In genomic region chrX:5648941-5649568, GRCh38 we compare ENCODE assay signal across 27 cellular contexts.
DNase-seq lines count a peak whose midpoint lies in the region; ATAC-seq and TF ChIP-seq lines count a peak whose summit lies in the region.
"Had no signal": no experiment of that assay in that cellular context is flagged by ENCODE, and none has a peak within 500 bp of the region (broad histone marks: within the 10 kb centered on the region; RNA-seq: fewer than 3 reads in every experiment).

No MANE protein-coding gene starts in this region.

- DNase-seq in GM23338 (ENCODE audit: low spot score) (peak; percentile 67), NT2/D1 (ENCODE audit: low read depth, low spot score) (peak; percentile 64), iPS DF 19.7 (ENCODE audit: low read depth, low spot score) (peak; percentile 50), mesendoderm (no peak), NCI-H82 treated with DMSO at 0.1 percent for 48 hours (lab: John Stamatoyannopoulos, UW; ENCODE audit: unreplicated experiment) (no peak), cerebellar nuclear complex (lab: John Stamatoyannopoulos, UW) (no peak)
- no peak for DNase-seq in activated T-cell treated with anti-CD3 and anti-CD28 coated beads, Interleukin-2, amount 50 U/mL, for 24 hours
- DNase-seq: C1 segment of cervical spinal cord; CD4-positive, alpha-beta memory T cell; COR-L47; DMS53; GF-D8; IMR-90; KG1; MG63; NCI-H1105 treated with DMSO at 0.1 percent for 48 hours; NCI-H146; NCI-H1930; NCI-H2107; NCI-H526; NCI-H82; SHP77 treated with DMSO at 0.1 percent for 48 hours; SW 1271 had no signal

- peaks cover 7% of the 10 kb centered on the region for H3K27me3 Mint-ChIP-seq in GM23338 (ENCODE audit: insufficient read depth, low read depth, poor library complexity)
- H3K27me3 Mint-ChIP-seq in activated T-cell treated with anti-CD3 and anti-CD28 coated beads, Interleukin-2, amount 50 U/mL, for 24 hours, result no peaks in the 10 kb centered on the region
- H3K27me3 Mint-ChIP-seq: CD4-positive, alpha-beta memory T cell had no signal

- H2BK15ac ChIP-seq in mesendoderm (replicated peaks; ENCODE audit: low read depth), result no peak overlapping the region

- peak overlapping the region; percentile 25 for H3K56ac ChIP-seq in mesendoderm (ENCODE audit: low read length)

- no peaks in the 10 kb centered on the region for H4K20me1 ChIP-seq in GM23338 (replicated peaks; ENCODE audit: insufficient read depth)

- H3K9me2 ChIP-seq in GM23338 (ENCODE audit: insufficient read depth), result no peaks in the 10 kb centered on the region

- H3K4me1 ChIP-seq in GM23338 (ENCODE audit: insufficient read depth) (peaks cover 48% of the 10 kb centered on the region), NT2/D1 (ENCODE audit: insufficient read depth, insufficient read length) (peaks cover 4% of the 10 kb centered on the region), mesendoderm (ENCODE audit: control insufficient read depth, low read depth, low read length) (no peaks in the 10 kb centered on the region)

- no peak overlapping the region for H2BK5ac ChIP-seq in mesendoderm (ENCODE audit: low read length)

- H4K8ac ChIP-seq in mesendoderm (ENCODE audit: low read depth, low read length), result no peak overlapping the region

- H3F3A ChIP-seq in GM23338 (replicated peaks; ENCODE audit: low read depth), result no peaks in the 10 kb centered on the region

- no CpG with 5 or more reads among the region's 12 CpGs for WGBS in mesendoderm (ENCODE audit: extremely low coverage, insufficient coverage, low lambda C conversion rate)

- H3K4me2 ChIP-seq in GM23338, result peak overlapping the region; percentile 71
- H3K4me2 ChIP-seq in mesendoderm (ENCODE audit: low read length), result no peak overlapping the region

- H3K23ac ChIP-seq in mesendoderm (ENCODE audit: low read length), result no peak overlapping the region

- H3K9ac ChIP-seq in NT2/D1 (ENCODE audit: insufficient read length, low read depth) (no peak overlapping the region), mesendoderm (ENCODE audit: low read length) (no peak overlapping the region)

- no peak overlapping the region for H3K4ac ChIP-seq in mesendoderm (ENCODE audit: low read depth, low read length)

- peak; percentile 90 for ATAC-seq in GM23338
- no peak for ATAC-seq in GM21576 (IDR thresholded peaks at IDR 0.05; ENCODE audit: unreplicated experiment)
- ATAC-seq: Panc1 had no signal

- H4K5ac ChIP-seq in mesendoderm (ENCODE audit: low read length), result no peak overlapping the region

- no peak for TF ChIP-seq CTCF in GM23338 (conservative IDR thresholded peaks at IDR 0.05; ENCODE audit: low read depth in 2 of 2)

- no peak overlapping the region for H3K18ac ChIP-seq in mesendoderm (ENCODE audit: low read length)

- H3K36me3 ChIP-seq in GM23338 (ENCODE audit: insufficient read depth) (no peaks in the 10 kb centered on the region), NT2/D1 (ENCODE audit: insufficient read depth, insufficient read length, low read length) (no peaks in the 10 kb centered on the region), mesendoderm (ENCODE audit: control insufficient read depth, insufficient read depth, low read length) (no peaks in the 10 kb centered on the region)
- H3K36me3 ChIP-seq: MG63 had no signal

- peak overlapping the region; percentile 97 for H3K27ac ChIP-seq in GM23338 (ENCODE audit: low read depth)
- no peak overlapping the region for H3K27ac ChIP-seq in mesendoderm (ENCODE audit: low read depth, low read length)
- H3K27ac ChIP-seq: SK-N-MC had no signal

- no peak overlapping the region for H2AFZ ChIP-seq in GM23338

- no peak overlapping the region for H2AK5ac ChIP-seq in mesendoderm (ENCODE audit: low read length)

- H3K79me1 ChIP-seq in mesendoderm (ENCODE audit: low read length), result no peaks in the 10 kb centered on the region

- no peak overlapping the region for H2BK120ac ChIP-seq in mesendoderm (ENCODE audit: low read depth, low read length)

- peak overlapping the region; percentile 43 for H3K4me3 ChIP-seq in GM23338
- H3K4me3 ChIP-seq in NT2/D1 (ENCODE audit: insufficient read length, low read depth), result no peak overlapping the region
- no peak overlapping the region for H3K4me3 ChIP-seq in mesendoderm (ENCODE audit: low read length)
- H3K4me3 ChIP-seq: MG63, SK-N-MC had no signal

- H3K79me2 ChIP-seq in GM23338 (replicated peaks; ENCODE audit: insufficient read depth), result no peaks in the 10 kb centered on the region
- no peaks in the 10 kb centered on the region for H3K79me2 ChIP-seq in mesendoderm (ENCODE audit: control insufficient read depth, insufficient read depth, low read length)

- H3K4me1 Mint-ChIP-seq in GM23338, result peaks cover 57% of the 10 kb centered on the region
- no peaks in the 10 kb centered on the region for H3K4me1 Mint-ChIP-seq in activated T-cell treated with anti-CD3 and anti-CD28 coated beads, Interleukin-2, amount 50 U/mL, for 24 hours (ENCODE audit: low read depth)
- H3K4me1 Mint-ChIP-seq: CD4-positive, alpha-beta memory T cell had no signal

- H3K27me3 ChIP-seq in GM23338 (ENCODE audit: insufficient read depth), result no peaks in the 10 kb centered on the region
- H3K27me3 ChIP-seq in NT2/D1 (ENCODE audit: insufficient read depth, insufficient read length), result no peaks in the 10 kb centered on the region
- no peaks in the 10 kb centered on the region for H3K27me3 ChIP-seq in mesendoderm (ENCODE audit: insufficient read depth, low read length, poor library complexity)
- H3K27me3 ChIP-seq: MG63 had no signal

- peaks cover 7% of the 10 kb centered on the region; the same call in 1 of the 2 replicates for H3K9me3 ChIP-seq in NT2/D1 (ENCODE audit: insufficient read depth, low read length)
- H3K9me3 ChIP-seq: MG63 had no signal

- H3K36me3 Mint-ChIP-seq in GM23338 (ENCODE audit: low read depth), result peaks cover 12% of the 10 kb centered on the region
- H3K36me3 Mint-ChIP-seq in activated T-cell treated with anti-CD3 and anti-CD28 coated beads, Interleukin-2, amount 50 U/mL, for 24 hours (ENCODE audit: low read depth), result no peaks in the 10 kb centered on the region
- H3K36me3 Mint-ChIP-seq: CD4-positive, alpha-beta memory T cell had no signal

- H3K4me3 Mint-ChIP-seq in GM23338, result peak overlapping the region; percentile 58
- H3K4me3 Mint-ChIP-seq in activated T-cell treated with anti-CD3 and anti-CD28 coated beads, Interleukin-2, amount 50 U/mL, for 24 hours, result no peak overlapping the region
- H3K4me3 Mint-ChIP-seq: CD4-positive, alpha-beta memory T cell; T-helper 1 cell treated with Interleukin-12 subunit alpha and Interleukin-12 subunit beta and Interleukin-4 antibody, amounts not matched to agents 30 μg/mL and 1 μg/mL, for 36 hours had no signal

- H3K9me3 Mint-ChIP-seq in GM23338, result peaks cover 2% of the 10 kb centered on the region; the same call in 2 of the 3 replicates
- peaks cover 20% of the 10 kb centered on the region for H3K9me3 Mint-ChIP-seq in activated T-cell treated with anti-CD3 and anti-CD28 coated beads, Interleukin-2, amount 50 U/mL, for 24 hours

- H3K27ac Mint-ChIP-seq in GM23338, result peak overlapping the region; percentile 97
- no peak overlapping the region for H3K27ac Mint-ChIP-seq in activated T-cell treated with anti-CD3 and anti-CD28 coated beads, Interleukin-2, amount 50 U/mL, for 24 hours
- H3K27ac Mint-ChIP-seq: CD4-positive, alpha-beta memory T cell; T-helper 1 cell treated with Interleukin-12 subunit alpha and Interleukin-12 subunit beta and Interleukin-4 antibody, amounts not matched to agents 30 μg/mL and 1 μg/mL, for 36 hours had no signal

TF ChIP-seq in GM23338, 12 proteins besides CTCF, POLR2A, EP300 and RAD21 (continues in another document):
- TF ChIP-seq NANOG (IDR thresholded peaks at IDR 0.05; ENCODE audit: borderline replicate concordance) (peak; percentile 79), POLR2AphosphoS5 (IDR thresholded peaks at IDR 0.05; ENCODE audit: low read depth) (peak; percentile 49)

Comparison
In these comparisons a context has a peak if more than half of its experiments do, and no peak if none do; other contexts are left out.
1. DNase-seq: peak in GM23338 (single experiment), NT2/D1 (single experiment) and iPS DF 19.7 (single experiment); none in mesendoderm (single experiment), NCI-H82 treated with DMSO at 0.1 percent for 48 hours (single experiment), cerebellar nuclear complex (0 of 2) and activated T-cell treated with anti-CD3 and anti-CD28 coated beads, Interleukin-2, amount 50 U/mL, for 24 hours (single experiment).